In the genomic region with DNA sequence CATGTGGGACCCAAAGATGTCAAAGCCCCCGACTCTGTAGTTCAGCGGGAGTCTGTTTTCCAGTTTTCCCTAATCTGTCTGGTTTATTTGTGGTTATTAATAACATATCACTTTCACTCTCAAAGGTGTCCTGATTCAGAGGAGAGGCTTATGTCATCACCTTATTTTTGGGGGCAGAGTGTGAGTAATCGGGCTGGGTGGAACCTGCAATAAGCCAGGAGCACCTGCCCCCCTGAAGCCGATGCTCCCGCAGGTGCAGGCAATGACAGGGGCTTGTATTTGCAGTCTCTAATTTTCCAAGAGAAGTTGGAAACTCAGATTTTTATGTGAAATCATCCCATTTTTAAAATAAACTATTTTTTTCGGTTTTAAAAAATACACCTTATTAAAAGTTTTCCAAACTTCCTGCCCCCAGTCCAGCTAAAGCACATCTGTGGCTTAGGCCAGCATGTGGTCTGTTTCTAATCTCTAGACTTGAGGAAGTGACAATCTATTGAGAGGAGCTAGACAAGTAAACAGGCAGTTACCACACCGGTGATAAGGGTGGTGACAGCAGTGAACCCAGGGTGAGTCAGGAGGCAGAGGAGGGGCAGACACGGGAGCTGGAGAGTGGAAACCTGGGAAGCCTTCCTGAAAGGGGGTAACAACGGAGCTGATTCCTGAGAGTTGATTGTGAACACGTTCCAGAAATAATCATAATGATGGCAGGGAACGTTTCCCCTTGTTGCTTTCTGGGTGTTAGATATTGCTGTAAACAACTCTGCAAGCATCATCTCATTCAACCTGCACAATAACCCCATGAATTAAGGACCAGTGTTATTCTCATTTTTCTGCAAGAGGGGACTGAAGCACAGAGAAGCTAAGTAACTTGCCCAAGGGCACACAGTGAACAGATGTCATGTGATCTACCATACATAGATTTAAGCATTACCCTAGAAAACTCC, we compare ENCODE assay signal across 1 cellular context.
TF ChIP-seq lines count a peak whose summit lies in the region.

No MANE protein-coding gene starts in this region.

TF ChIP-seq in HepG2, 621 proteins besides CTCF, POLR2A, EP300 and RAD21 (continued from another document and continues in another):
- TF ChIP-seq, protein P1, sequence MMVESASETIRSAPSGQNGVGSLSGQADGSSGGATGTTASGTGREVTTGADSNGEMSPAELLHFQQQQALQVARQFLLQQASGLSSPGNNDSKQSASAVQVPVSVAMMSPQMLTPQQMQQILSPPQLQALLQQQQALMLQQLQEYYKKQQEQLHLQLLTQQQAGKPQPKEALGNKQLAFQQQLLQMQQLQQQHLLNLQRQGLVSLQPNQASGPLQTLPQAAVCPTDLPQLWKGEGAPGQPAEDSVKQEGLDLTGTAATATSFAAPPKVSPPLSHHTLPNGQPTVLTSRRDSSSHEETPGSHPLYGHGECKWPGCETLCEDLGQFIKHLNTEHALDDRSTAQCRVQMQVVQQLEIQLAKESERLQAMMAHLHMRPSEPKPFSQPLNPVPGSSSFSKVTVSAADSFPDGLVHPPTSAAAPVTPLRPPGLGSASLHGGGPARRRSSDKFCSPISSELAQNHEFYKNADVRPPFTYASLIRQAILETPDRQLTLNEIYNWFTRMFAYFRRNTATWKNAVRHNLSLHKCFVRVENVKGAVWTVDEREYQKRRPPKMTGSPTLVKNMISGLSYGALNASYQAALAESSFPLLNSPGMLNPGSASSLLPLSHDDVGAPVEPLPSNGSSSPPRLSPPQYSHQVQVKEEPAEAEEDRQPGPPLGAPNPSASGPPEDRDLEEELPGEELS (CRISPR knock-in tag; IDR thresholded peaks at IDR 0.05) = peak; percentile 91
- TF ChIP-seq POLR2G (IDR thresholded peaks at IDR 0.05; ENCODE audit: low read depth, low read length) = no peak
- no peak for TF ChIP-seq ZNF329 (CRISPR knock-in tag; IDR thresholded peaks at IDR 0.05; ENCODE audit: low read depth)
- TF ChIP-seq ZNF746 (CRISPR knock-in tag; IDR thresholded peaks at IDR 0.05) = no peak
- 0 out of 2 replicates have a peak, but pooled peaks have one; percentile 43 for TF ChIP-seq KLF6 (CRISPR knock-in tag; IDR thresholded peaks at IDR 0.05)
- TF ChIP-seq, protein P2, sequence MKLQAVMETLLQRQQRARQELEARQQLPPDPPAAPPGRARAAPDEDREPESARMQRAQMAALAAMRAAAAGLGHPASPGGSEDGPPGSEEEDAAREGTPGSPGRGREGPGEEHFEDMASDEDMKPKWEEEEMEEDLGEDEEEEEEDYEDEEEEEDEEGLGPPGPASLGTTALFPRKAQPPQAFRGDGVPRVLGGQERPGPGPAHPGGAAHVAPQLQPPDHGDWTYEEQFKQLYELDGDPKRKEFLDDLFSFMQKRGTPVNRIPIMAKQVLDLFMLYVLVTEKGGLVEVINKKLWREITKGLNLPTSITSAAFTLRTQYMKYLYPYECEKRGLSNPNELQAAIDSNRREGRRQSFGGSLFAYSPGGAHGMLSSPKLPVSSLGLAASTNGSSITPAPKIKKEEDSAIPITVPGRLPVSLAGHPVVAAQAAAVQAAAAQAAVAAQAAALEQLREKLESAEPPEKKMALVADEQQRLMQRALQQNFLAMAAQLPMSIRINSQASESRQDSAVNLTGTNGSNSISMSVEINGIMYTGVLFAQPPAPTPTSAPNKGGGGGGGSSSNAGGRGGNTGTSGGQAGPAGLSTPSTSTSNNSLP (IDR thresholded peaks at IDR 0.05; ENCODE audit: low read depth, low read length) = peak; percentile 23; the same call in 1 of the 2 replicates
- TF ChIP-seq MED1 (CRISPR knock-in tag; IDR thresholded peaks at IDR 0.05) = peak; percentile 88
- TF ChIP-seq, protein P3, sequence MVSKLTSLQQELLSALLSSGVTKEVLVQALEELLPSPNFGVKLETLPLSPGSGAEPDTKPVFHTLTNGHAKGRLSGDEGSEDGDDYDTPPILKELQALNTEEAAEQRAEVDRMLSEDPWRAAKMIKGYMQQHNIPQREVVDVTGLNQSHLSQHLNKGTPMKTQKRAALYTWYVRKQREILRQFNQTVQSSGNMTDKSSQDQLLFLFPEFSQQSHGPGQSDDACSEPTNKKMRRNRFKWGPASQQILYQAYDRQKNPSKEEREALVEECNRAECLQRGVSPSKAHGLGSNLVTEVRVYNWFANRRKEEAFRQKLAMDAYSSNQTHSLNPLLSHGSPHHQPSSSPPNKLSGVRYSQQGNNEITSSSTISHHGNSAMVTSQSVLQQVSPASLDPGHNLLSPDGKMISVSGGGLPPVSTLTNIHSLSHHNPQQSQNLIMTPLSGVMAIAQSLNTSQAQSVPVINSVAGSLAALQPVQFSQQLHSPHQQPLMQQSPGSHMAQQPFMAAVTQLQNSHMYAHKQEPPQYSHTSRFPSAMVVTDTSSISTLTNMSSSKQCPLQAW (CRISPR knock-in tag; IDR thresholded peaks at IDR 0.05) = peak; percentile 11; the same call in 1 of the 2 replicates
- peak in 1 of 2 experiments; percentile 56; a peak in 1 of 4 replicates for TF ChIP-seq KLF16 (CRISPR knock-in tag; IDR thresholded peaks at IDR 0.05)
- TF ChIP-seq MAZ (IDR thresholded peaks at IDR 0.05; ENCODE audit: borderline replicate concordance, low read depth, low read length) = no peak
- 0 out of 2 replicates have a peak, but pooled peaks have one; percentile 18 for TF ChIP-seq MAZ (CRISPR knock-in tag; IDR thresholded peaks at IDR 0.05; ENCODE audit: low read depth)
- TF ChIP-seq KLF12 (CRISPR knock-in tag; IDR thresholded peaks at IDR 0.05; ENCODE audit: borderline replicate concordance) = no peak
- peak; percentile 98 for TF ChIP-seq ELF3 (CRISPR knock-in tag; IDR thresholded peaks at IDR 0.05)
- TF ChIP-seq SALL1 (CRISPR knock-in tag; IDR thresholded peaks at IDR 0.05) = peak; percentile 79
- TF ChIP-seq, protein P4, sequence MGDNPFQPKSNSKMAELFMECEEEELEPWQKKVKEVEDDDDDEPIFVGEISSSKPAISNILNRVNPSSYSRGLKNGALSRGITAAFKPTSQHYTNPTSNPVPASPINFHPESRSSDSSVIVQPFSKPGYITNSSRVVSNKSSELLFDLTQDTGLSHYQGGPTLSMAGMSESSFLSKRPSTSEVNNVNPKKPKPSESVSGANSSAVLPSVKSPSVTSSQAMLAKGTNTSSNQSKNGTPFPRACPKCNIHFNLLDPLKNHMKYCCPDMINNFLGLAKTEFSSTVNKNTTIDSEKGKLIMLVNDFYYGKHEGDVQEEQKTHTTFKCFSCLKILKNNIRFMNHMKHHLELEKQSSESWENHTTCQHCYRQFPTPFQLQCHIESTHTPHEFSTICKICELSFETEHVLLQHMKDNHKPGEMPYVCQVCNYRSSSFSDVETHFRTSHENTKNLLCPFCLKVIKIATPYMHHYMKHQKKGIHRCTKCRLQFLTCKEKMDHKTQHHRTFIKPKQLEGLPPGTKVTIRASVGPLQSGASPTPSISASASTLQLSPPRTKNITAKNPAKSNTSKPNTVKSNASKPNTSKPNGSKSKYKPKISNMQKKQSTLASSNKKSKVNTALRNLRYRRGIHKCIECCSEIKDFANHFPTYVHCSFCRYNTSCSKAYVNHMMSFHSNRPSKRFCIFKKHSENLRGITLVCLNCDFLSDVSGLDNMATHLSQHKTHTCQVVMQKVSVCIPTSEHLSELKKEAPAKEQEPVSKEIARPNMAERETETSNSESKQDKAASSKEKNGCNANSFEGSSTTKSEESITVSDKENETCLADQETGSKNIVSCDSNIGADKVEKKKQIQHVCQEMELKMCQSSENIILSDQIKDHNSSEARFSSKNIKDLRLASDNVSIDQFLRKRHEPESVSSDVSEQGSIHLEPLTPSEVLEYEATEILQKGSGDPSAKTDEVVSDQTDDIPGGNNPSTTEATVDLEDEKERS (CRISPR knock-in tag; IDR thresholded peaks at IDR 0.05) = 0 out of 2 replicates have a peak, but pooled peaks have one; percentile 36
- peak; percentile 13; the same call in 1 of the 2 replicates for TF ChIP-seq ZNF768 (CRISPR knock-in tag; IDR thresholded peaks at IDR 0.05)
- peak; percentile 87 for TF ChIP-seq SOX5 (CRISPR knock-in tag; IDR thresholded peaks at IDR 0.05; ENCODE audit: borderline replicate concordance)
- TF ChIP-seq RXRB (CRISPR knock-in tag; IDR thresholded peaks at IDR 0.05; ENCODE audit: borderline replicate concordance) = peak; percentile 80; the same call in 1 of the 2 replicates
- no peak for TF ChIP-seq ZNF263 (CRISPR knock-in tag; IDR thresholded peaks at IDR 0.05)
- peak; percentile 85; the same call in 1 of the 2 replicates for TF ChIP-seq DPF2 (CRISPR knock-in tag; IDR thresholded peaks at IDR 0.05; ENCODE audit: borderline replicate concordance, low read depth)
- TF ChIP-seq ZNF713 (CRISPR knock-in tag; IDR thresholded peaks at IDR 0.05) = 0 out of 2 replicates have a peak, but pooled peaks have one; percentile 67
- no peak for TF ChIP-seq NPAS2 (CRISPR knock-in tag; IDR thresholded peaks at IDR 0.05; ENCODE audit: borderline replicate concordance)
- TF ChIP-seq, protein P5, sequence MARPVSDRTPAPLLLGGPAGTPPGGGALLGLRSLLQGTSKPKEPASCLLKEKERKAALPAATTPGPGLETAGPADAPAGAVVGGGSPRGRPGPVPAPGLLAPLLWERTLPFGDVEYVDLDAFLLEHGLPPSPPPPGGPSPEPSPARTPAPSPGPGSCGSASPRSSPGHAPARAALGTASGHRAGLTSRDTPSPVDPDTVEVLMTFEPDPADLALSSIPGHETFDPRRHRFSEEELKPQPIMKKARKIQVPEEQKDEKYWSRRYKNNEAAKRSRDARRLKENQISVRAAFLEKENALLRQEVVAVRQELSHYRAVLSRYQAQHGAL (CRISPR knock-in tag; IDR thresholded peaks at IDR 0.05; ENCODE audit: not compliant biosample characterization) = no peak
- TF ChIP-seq ETV5 (CRISPR knock-in tag; IDR thresholded peaks at IDR 0.05; ENCODE audit: borderline replicate concordance) = peak; percentile 93
- no peak for TF ChIP-seq ETV6 (CRISPR knock-in tag; conservative IDR thresholded peaks at IDR 0.05)
- TF ChIP-seq ZNF124 (CRISPR knock-in tag; IDR thresholded peaks at IDR 0.05) = no peak
- TF ChIP-seq RCOR2 (CRISPR knock-in tag; IDR thresholded peaks at IDR 0.05) = peak; percentile 83
- TF ChIP-seq, protein P6, sequence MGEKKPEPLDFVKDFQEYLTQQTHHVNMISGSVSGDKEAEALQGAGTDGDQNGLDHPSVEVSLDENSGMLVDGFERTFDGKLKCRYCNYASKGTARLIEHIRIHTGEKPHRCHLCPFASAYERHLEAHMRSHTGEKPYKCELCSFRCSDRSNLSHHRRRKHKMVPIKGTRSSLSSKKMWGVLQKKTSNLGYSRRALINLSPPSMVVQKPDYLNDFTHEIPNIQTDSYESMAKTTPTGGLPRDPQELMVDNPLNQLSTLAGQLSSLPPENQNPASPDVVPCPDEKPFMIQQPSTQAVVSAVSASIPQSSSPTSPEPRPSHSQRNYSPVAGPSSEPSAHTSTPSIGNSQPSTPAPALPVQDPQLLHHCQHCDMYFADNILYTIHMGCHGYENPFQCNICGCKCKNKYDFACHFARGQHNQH (CRISPR knock-in tag; IDR thresholded peaks at IDR 0.05) = 0 out of 2 replicates have a peak, but pooled peaks have one; percentile 48
- TF ChIP-seq MTA1 (CRISPR knock-in tag; IDR thresholded peaks at IDR 0.05; ENCODE audit: borderline replicate concordance) = no peak
- TF ChIP-seq, protein P7, sequence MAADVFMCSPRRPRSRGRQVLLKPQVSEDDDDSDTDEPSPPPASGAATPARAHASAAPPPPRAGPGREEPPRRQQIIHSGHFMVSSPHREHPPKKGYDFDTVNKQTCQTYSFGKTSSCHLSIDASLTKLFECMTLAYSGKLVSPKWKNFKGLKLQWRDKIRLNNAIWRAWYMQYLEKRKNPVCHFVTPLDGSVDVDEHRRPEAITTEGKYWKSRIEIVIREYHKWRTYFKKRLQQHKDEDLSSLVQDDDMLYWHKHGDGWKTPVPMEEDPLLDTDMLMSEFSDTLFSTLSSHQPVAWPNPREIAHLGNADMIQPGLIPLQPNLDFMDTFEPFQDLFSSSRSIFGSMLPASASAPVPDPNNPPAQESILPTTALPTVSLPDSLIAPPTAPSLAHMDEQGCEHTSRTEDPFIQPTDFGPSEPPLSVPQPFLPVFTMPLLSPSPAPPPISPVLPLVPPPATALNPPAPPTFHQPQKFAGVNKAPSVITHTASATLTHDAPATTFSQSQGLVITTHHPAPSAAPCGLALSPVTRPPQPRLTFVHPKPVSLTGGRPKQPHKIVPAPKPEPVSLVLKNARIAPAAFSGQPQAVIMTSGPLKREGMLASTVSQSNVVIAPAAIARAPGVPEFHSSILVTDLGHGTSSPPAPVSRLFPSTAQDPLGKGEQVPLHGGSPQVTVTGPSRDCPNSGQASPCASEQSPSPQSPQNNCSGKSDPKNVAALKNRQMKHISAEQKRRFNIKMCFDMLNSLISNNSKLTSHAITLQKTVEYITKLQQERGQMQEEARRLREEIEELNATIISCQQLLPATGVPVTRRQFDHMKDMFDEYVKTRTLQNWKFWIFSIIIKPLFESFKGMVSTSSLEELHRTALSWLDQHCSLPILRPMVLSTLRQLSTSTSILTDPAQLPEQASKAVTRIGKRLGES (CRISPR knock-in tag; IDR thresholded peaks at IDR 0.05; ENCODE audit: borderline replicate concordance) = no peak
- TF ChIP-seq ZNF878 (CRISPR knock-in tag; IDR thresholded peaks at IDR 0.05) = no peak
- peak; percentile 69 for TF ChIP-seq ZMYM3 (CRISPR knock-in tag; IDR thresholded peaks at IDR 0.05)
- TF ChIP-seq BHLHE40 (IDR thresholded peaks at IDR 0.05; ENCODE audit: low read length) = 0 out of 2 replicates have a peak, but pooled peaks have one; percentile 25
- TF ChIP-seq ZFP1 (CRISPR knock-in tag; IDR thresholded peaks at IDR 0.05) = no peak
- no peak for TF ChIP-seq ZNF547 (CRISPR knock-in tag; IDR thresholded peaks at IDR 0.05)
- 0 out of 2 replicates have a peak, but pooled peaks have one; percentile 49 for TF ChIP-seq NFKBIZ (CRISPR knock-in tag; IDR thresholded peaks at IDR 0.05)
- peak; percentile 83 for TF ChIP-seq SKI (IDR thresholded peaks at IDR 0.05; ENCODE audit: partially characterized antibody)
- TF ChIP-seq, protein P8, sequence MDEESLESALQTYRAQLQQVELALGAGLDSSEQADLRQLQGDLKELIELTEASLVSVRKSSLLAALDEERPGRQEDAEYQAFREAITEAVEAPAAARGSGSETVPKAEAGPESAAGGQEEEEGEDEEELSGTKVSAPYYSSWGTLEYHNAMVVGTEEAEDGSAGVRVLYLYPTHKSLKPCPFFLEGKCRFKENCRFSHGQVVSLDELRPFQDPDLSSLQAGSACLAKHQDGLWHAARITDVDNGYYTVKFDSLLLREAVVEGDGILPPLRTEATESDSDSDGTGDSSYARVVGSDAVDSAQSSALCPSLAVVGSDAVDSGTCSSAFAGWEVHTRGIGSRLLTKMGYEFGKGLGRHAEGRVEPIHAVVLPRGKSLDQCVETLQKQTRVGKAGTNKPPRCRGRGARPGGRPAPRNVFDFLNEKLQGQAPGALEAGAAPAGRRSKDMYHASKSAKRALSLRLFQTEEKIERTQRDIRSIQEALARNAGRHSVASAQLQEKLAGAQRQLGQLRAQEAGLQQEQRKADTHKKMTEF (CRISPR knock-in tag; IDR thresholded peaks at IDR 0.05) = peak; percentile 50
- TF ChIP-seq ZFYVE20 (CRISPR knock-in tag; IDR thresholded peaks at IDR 0.05; ENCODE audit: borderline replicate concordance, low read depth) = no peak
- TF ChIP-seq, protein P9, sequence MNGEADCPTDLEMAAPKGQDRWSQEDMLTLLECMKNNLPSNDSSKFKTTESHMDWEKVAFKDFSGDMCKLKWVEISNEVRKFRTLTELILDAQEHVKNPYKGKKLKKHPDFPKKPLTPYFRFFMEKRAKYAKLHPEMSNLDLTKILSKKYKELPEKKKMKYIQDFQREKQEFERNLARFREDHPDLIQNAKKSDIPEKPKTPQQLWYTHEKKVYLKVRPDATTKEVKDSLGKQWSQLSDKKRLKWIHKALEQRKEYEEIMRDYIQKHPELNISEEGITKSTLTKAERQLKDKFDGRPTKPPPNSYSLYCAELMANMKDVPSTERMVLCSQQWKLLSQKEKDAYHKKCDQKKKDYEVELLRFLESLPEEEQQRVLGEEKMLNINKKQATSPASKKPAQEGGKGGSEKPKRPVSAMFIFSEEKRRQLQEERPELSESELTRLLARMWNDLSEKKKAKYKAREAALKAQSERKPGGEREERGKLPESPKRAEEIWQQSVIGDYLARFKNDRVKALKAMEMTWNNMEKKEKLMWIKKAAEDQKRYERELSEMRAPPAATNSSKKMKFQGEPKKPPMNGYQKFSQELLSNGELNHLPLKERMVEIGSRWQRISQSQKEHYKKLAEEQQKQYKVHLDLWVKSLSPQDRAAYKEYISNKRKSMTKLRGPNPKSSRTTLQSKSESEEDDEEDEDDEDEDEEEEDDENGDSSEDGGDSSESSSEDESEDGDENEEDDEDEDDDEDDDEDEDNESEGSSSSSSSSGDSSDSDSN (CRISPR knock-in tag; IDR thresholded peaks at IDR 0.05) = peak; percentile 41; the same call in 1 of the 2 replicates
